ENCODE assay signal across 1 cellular context in genomic region chr2:43129254-43129653, GRCh38.
TF ChIP-seq lines count a peak whose summit lies in the region.

No MANE protein-coding gene starts in this region.

TF ChIP-seq in K562, 482 proteins besides CTCF, POLR2A, EP300 and RAD21 (continued from another document):
- TF ChIP-seq, protein P1, sequence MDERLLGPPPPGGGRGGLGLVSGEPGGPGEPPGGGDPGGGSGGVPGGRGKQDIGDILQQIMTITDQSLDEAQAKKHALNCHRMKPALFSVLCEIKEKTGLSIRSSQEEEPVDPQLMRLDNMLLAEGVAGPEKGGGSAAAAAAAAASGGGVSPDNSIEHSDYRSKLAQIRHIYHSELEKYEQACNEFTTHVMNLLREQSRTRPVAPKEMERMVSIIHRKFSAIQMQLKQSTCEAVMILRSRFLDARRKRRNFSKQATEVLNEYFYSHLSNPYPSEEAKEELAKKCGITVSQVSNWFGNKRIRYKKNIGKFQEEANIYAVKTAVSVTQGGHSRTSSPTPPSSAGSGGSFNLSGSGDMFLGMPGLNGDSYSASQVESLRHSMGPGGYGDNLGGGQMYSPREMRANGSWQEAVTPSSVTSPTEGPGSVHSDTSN (CRISPR knock-in tag; IDR thresholded peaks at IDR 0.05; ENCODE audit: low read depth), result no peak
- TF ChIP-seq, protein P1 (tag; conservative IDR thresholded peaks at IDR 0.05; ENCODE audit: low read depth), result peak; percentile 25; the same call in 1 of the 2 replicates
TF ChIP-seq in K562: peak in this region for 1.
